In genomic region chr2:18066894-18067293, GRCh38 we compare ENCODE assay signal across 10 cellular contexts.
"Had no signal": no experiment of that assay in that cellular context is flagged by ENCODE, and none has a peak within 500 bp of the region (broad histone marks: within the 10 kb centered on the region; RNA-seq: fewer than 3 reads in every experiment).

No MANE protein-coding gene starts in this region.

- ATAC-seq: WTC11 had no signal

- H3K4me3 ChIP-seq: suprapubic skin, upper lobe of left lung had no signal

- DNase-seq: activated CD4-positive, alpha-beta memory T cell treated with anti-CD3 and anti-CD28 coated beads, Interleukin-2, amount 10 ng/mL, durations not matched to agents 7 days and 5 days; activated CD4-positive, alpha-beta T cell treated with anti-CD3 and anti-CD28 coated beads for 4 hours; activated naive CD4-positive, alpha-beta T cell treated with anti-CD3 and anti-CD28 coated beads, Interleukin-2, amount 10 ng/mL, durations not matched to agents 7 days and 5 days; activated T-cell treated with anti-CD3 and anti-CD28 coated beads, Interleukin-2, amount 50 U/mL, for 24 hours; dorsolateral prefrontal cortex; kidney; upper lobe of left lung had no signal

- H3K27me3 ChIP-seq: suprapubic skin, upper lobe of left lung had no signal

- H3K36me3 ChIP-seq: suprapubic skin, upper lobe of left lung had no signal

- H3K27ac ChIP-seq: dorsolateral prefrontal cortex had no signal

- FAIRE-seq: astrocyte, kidney had no signal

- H3K9me3 ChIP-seq: suprapubic skin, upper lobe of left lung had no signal
